29 cellular contexts compared by ENCODE assay signal in the genomic region with DNA sequence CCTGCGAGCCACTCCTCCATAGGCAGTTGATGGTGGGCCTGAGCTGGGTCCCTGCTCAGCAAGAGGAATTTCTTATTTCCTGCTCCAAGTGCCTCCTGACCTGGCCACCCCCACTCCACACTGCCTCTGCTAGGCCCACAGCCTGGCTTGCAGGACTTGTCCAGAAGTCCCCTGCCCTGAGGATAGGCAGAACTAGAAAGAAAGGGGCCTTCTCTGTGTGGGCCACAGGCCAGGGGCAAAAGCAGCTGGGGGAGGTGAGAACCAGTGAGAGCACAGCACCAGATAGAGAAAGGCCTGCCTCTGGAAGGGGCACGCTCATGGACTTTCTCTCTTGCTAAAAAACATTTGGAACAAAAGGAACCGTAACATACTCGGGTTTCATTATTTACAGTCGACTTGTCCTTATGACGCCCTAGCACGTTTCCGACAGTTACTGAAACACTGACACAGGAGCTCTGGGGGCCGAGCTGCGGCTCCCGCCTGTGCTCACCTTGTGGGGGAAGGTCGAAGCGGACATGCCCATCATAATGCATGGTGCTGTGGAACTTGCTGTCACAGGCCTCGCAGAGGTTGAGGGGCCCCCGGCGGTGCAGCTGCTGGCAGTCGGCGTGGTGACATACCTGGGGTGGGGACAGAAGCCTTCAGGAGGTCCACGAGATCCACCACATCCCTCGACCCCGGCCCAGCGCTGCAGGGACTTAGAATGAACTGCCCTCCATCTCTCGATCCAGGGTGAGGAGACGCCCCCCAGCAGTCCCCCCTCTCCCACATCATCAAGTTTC. TPM values are rescaled to one million over a fixed set of nuclear protein-coding genes. Genes with fewer than 3 reads are reported as not detected.
A peak's percentile ranks its signal among the peaks of the same experiment; 100 is the strongest.
DNase-seq lines count a peak whose midpoint lies in the region; ATAC-seq and TF ChIP-seq lines count a peak whose summit lies in the region.
"Had no signal": no experiment of that assay in that cellular context is flagged by ENCODE, and none has a peak within 500 bp of the region (broad histone marks: within the 10 kb centered on the region; RNA-seq: fewer than 3 reads in every experiment).

No MANE protein-coding gene starts in this region.

- H3K36me3 ChIP-seq in HEK293 (ENCODE audit: control insufficient read depth in 2 of 2, insufficient read depth in 1 of 2, low read length in 2 of 2) (peaks cover 0 to 13% of the 10 kb centered on the region in 2 experiments; a peak in 1 of 3 replicates), transverse colon (no peaks in the 10 kb centered on the region)
- H3K36me3 ChIP-seq: pancreas, upper lobe of right lung had no signal

- H3K4me1 Mint-ChIP-seq in WTC11 (peaks cover 33% of the 10 kb centered on the region), immature natural killer cell (no peaks in the 10 kb centered on the region)

- H3K4me3 ChIP-seq in HEK293 (ENCODE audit: low read depth, low read length) (no peak overlapping the region), transverse colon (no peak overlapping the region)
- H3K4me3 ChIP-seq: esophagus squamous epithelium, pancreas, right atrium auricular region, upper lobe of right lung had no signal

- TF ChIP-seq CTCF in HEK293 (tag by site-specific recombination; IDR thresholded peaks at IDR 0.05): no peak
- no peak for TF ChIP-seq CTCF in WTC11 (IDR thresholded peaks at IDR 0.05)
- no peak for TF ChIP-seq CTCF in transverse colon (IDR thresholded peaks at IDR 0.05)

- no peaks in the 10 kb centered on the region for H3K27me3 Mint-ChIP-seq in WTC11 (ENCODE audit: low read depth)
- peaks cover 0 to under 1% (median 0%) of the 10 kb centered on the region in 3 donors for H3K27me3 Mint-ChIP-seq in immature natural killer cell (ENCODE audit: low read depth in 3 of 3)
- H3K27me3 Mint-ChIP-seq: activated CD4-positive, alpha-beta memory T cell treated with anti-CD3 and anti-CD28 coated beads for 36 hours; activated naive CD8-positive, alpha-beta T cell; activated T-helper 17 cell treated with anti-CD3 and anti-CD28 coated beads, Interleukin-2, amount 50 U/mL, for 72 hours had no signal

- H3K4me1 ChIP-seq in HEK293 (ENCODE audit: control insufficient read depth, insufficient read depth, low read length) (no peaks in the 10 kb centered on the region), transverse colon (peaks cover 6 to 38% (median 26%) of the 10 kb centered on the region in 4 donors)
- H3K4me1 ChIP-seq: pancreas, upper lobe of right lung had no signal

- H3K36me3 Mint-ChIP-seq in WTC11 (peaks cover 5% of the 10 kb centered on the region; the same call in 1 of the 2 replicates), immature natural killer cell (no peaks in the 10 kb centered on the region)
- H3K36me3 Mint-ChIP-seq: activated CD4-positive, alpha-beta memory T cell treated with anti-CD3 and anti-CD28 coated beads for 36 hours; activated naive CD8-positive, alpha-beta T cell; naive thymus-derived CD8-positive, alpha-beta T cell had no signal

- no peak for TF ChIP-seq EP300 in transverse colon (IDR thresholded peaks at IDR 0.05; ENCODE audit: low read depth)

- no peaks in the 10 kb centered on the region for H3K9me3 Mint-ChIP-seq in WTC11
- no peaks in the 10 kb centered on the region for H3K9me3 Mint-ChIP-seq in immature natural killer cell
- H3K9me3 Mint-ChIP-seq: activated CD4-positive, alpha-beta memory T cell treated with anti-CD3 and anti-CD28 coated beads for 36 hours; activated T-helper 17 cell treated with anti-CD3 and anti-CD28 coated beads, Interleukin-2, amount 50 U/mL, for 72 hours; naive thymus-derived CD8-positive, alpha-beta T cell; T-helper 1 cell treated with Interleukin-12 subunit alpha and Interleukin-12 subunit beta and Interleukin-4 antibody, amounts not matched to agents 30 μg/mL and 1 μg/mL, for 36 hours had no signal

- H3K4me3 Mint-ChIP-seq in WTC11: no peak overlapping the region
- no peak overlapping the region for H3K4me3 Mint-ChIP-seq in immature natural killer cell
- H3K4me3 Mint-ChIP-seq: activated CD4-positive, alpha-beta memory T cell treated with anti-CD3 and anti-CD28 coated beads for 36 hours; activated naive CD8-positive, alpha-beta T cell; activated T-helper 17 cell treated with anti-CD3 and anti-CD28 coated beads, Interleukin-2, amount 50 U/mL, for 72 hours; naive thymus-derived CD8-positive, alpha-beta T cell; T-helper 1 cell treated with Interleukin-12 subunit alpha and Interleukin-12 subunit beta and Interleukin-4 antibody, amounts not matched to agents 30 μg/mL and 1 μg/mL, for 36 hours had no signal

- H3K27ac ChIP-seq in HEK293 (ENCODE audit: extremely low read depth, low read depth, low read length) (no peak overlapping the region), transverse colon (peak overlapping the region; percentile 62 to 76 (median 67)), substantia nigra (ENCODE audit: low read depth, low read length, poor library complexity, severe bottlenecking) (no peak overlapping the region)
- H3K27ac ChIP-seq: pancreas, right atrium auricular region, upper lobe of right lung had no signal

- no peak for DNase-seq in WTC11 (ENCODE audit: low spot score)
- DNase-seq in left kidney (ENCODE audit: low read depth, low spot score): peak; percentile 75
- DNase-seq in transverse colon: no peak
- DNase-seq in substantia nigra (lab: John Stamatoyannopoulos, UW): no peak
- DNase-seq in immature natural killer cell: no peak
- DNase-seq: activated CD4-positive, alpha-beta memory T cell treated with anti-CD3 and anti-CD28 coated beads for 36 hours; activated CD8-positive, alpha-beta memory T cell treated with anti-CD3 and anti-CD28 coated beads, Interleukin-2, amount 50 U/mL, for 4 hours; aorta; esophagus squamous epithelium; foreskin melanocyte; left ventricle myocardium superior; midbrain; naive thymus-derived CD8-positive, alpha-beta T cell; NCI-H1694 treated with DMSO at 0.1 percent for 48 hours; NCI-H345; NCI-H82; RPMI8226; stimulated activated CD4-positive, alpha-beta T cell treated with anti-CD3 and anti-CD28 coated beads, Interleukin-4, amount 100 ng/mL, for 1 hour; upper lobe of right lung had no signal

- no peaks in the 10 kb centered on the region for H3K27me3 ChIP-seq in transverse colon
- H3K27me3 ChIP-seq: esophagus squamous epithelium, pancreas, right atrium auricular region, upper lobe of right lung had no signal

- in situ Hi-C loops in transverse colon (cut with MboI; ENCODE audit: low pct_ligation_motif_present in 1 of 4, low pct_unique_long_range_greater_than_20kb in 1 of 4, low sequenced_read_pairs in 3 of 4): loop anchor here in 3 of 4 donors (25.0 kb wide), 1 partner anchor 160 kb away; no protein-coding TSS in a partner anchor

- TF ChIP-seq POLR2A in transverse colon (IDR thresholded peaks at IDR 0.05): no peak

- CTCF ChIA-PET in HEK293 (lab: Yijun Ruan, JAX) (interaction anchor here (0.7 to 3.4 kb wide), 11 partner anchors 9 to 230 kb away, joined by 3 to 19 read pairs (median 4); partner anchors contain the start of gene TNFRSF25), WTC11 (lab: Charles Lee) (interaction anchor here (0.5 to 4.2 kb wide), 10 partner anchors 8 to 83 kb away, joined by 3 to 35 read pairs (median 6); partner anchors contain the start of gene TNFRSF25)

- H3K27ac Mint-ChIP-seq in WTC11 (peak overlapping the region; percentile 85), immature natural killer cell (no peak overlapping the region)
- H3K27ac Mint-ChIP-seq: activated CD4-positive, alpha-beta memory T cell treated with anti-CD3 and anti-CD28 coated beads for 36 hours; activated naive CD8-positive, alpha-beta T cell; activated T-helper 17 cell treated with anti-CD3 and anti-CD28 coated beads, Interleukin-2, amount 50 U/mL, for 72 hours; T-helper 1 cell treated with Interleukin-12 subunit alpha and Interleukin-12 subunit beta and Interleukin-4 antibody, amounts not matched to agents 30 μg/mL and 1 μg/mL, for 36 hours had no signal

- H3K9me3 ChIP-seq in HEK293 (ENCODE audit: control insufficient read depth, insufficient read depth, low read depth, low read length) (no peaks in the 10 kb centered on the region), transverse colon (no peaks in the 10 kb centered on the region)
- H3K9me3 ChIP-seq: esophagus squamous epithelium, pancreas, right atrium auricular region, upper lobe of right lung had no signal

- 83% methylated on average over 24 of the region's 24 CpGs; no CpG with 5 or more reads in 1 of the 2 donors for WGBS in transverse colon (ENCODE audit: low coverage in 1 of 2), 2 donors

- intact Hi-C loops in transverse colon (cut with DNase I; ENCODE audit: low total_unique reads): no loop called here

- POLR2A ChIA-PET in HEK293 (lab: Yijun Ruan, JAX) (no interaction called here), WTC11 (lab: Charles Lee) (no interaction called here)

- ATAC-seq in WTC11 (no peak), HG03139 (IDR thresholded peaks at IDR 0.05; ENCODE audit: unreplicated experiment) (no peak)
- ATAC-seq: activated CD4-positive, CD25-positive, alpha-beta regulatory T cell treated with anti-CD3 and anti-CD28 coated beads, Interleukin-2, amount 50 U/mL, for 24 hours; activated T-helper 17 cell treated with anti-CD3 and anti-CD28 coated beads, Interleukin-2, amount 50 U/mL, for 72 hours; HepG2; left ventricle myocardium superior; naive thymus-derived CD8-positive, alpha-beta T cell; pancreas; upper lobe of right lung had no signal

TF ChIP-seq in HEK293, 187 proteins besides CTCF, POLR2A, EP300 and RAD21:
- TF ChIP-seq ZNF341 (tag by site-specific recombination; IDR thresholded peaks at IDR 0.05; ENCODE audit: low read depth) (peak; percentile 81), ZNF416 (tag by site-specific recombination; IDR thresholded peaks at IDR 0.05) (no peak)

RNA-seq across cellular contexts. Expression of gene TNFRSF25, which starts 11.3 kb away (rescaled TPM):
- total RNA-seq in WTC11 (2021): 19.5 to 26.1 TPM (median 22.6 TPM) in 3 replicates
- 10 to 100 TPM; 38.9 to 55.3 (median 45.0) TPM for total RNA-seq in transverse colon
- polyA plus RNA-seq in immature natural killer cell: 10 to 100 TPM in 1 of 3 donors, 1 to 10 TPM in 2; 3.1 to 15.3 (median 9.8) TPM

RNA-seq across cellular contexts. Expression of gene PLEKHG5, which starts 14.2 kb away (rescaled TPM):
- 27.5 to 32.0 TPM (median 30.8 TPM) in 3 replicates for total RNA-seq in WTC11 (2021)
- total RNA-seq in transverse colon: 10 to 100 TPM; 17.9 to 42.7 (median 37.1) TPM
- under 1 TPM in 1 of 3 donors, not detected in 2; 0.08 TPM for polyA plus RNA-seq in immature natural killer cell

RNA-seq across cellular contexts. Expression of gene ESPN, which starts 52.7 kb away (rescaled TPM):
- total RNA-seq in WTC11 (2021) (46.1 to 70.3 TPM (median 68.1 TPM) in 3 replicates), transverse colon (100 to 1,000 TPM in 3 of 4 donors, 10 to 100 TPM in 1; 40.2 to 368 (median 157) TPM)
- not detected for polyA plus RNA-seq in immature natural killer cell
- total RNA-seq: LHCN-M2 had no signal

RNA-seq across cellular contexts. Expression of gene HES2, which starts 57.5 kb away (rescaled TPM):
- total RNA-seq in WTC11 (2021): 1.9 to 2.7 TPM (median 1.9 TPM) in 3 replicates
- total RNA-seq in transverse colon: 10 to 100 TPM; 10.5 to 38.8 (median 25.4) TPM
- not detected for polyA plus RNA-seq in immature natural killer cell
- total RNA-seq: left ventricle myocardium superior; LHCN-M2; naive thymus-derived CD8-positive, alpha-beta T cell; right atrium auricular region had no signal
- polyA plus RNA-seq: naive thymus-derived CD8-positive, alpha-beta T cell; pancreas had no signal

Comparison
In these comparisons a context has a peak if more than half of its experiments do, and no peak if none do; other contexts are left out.
1. H3K27ac ChIP-seq: peak in transverse colon (4 of 4); none in HEK293 (single experiment) and substantia nigra (single experiment).